In genomic region chr6:168034537-168034936, GRCh38 we compare ENCODE assay signal across 18 cellular contexts. TPM values are rescaled to one million over a fixed set of nuclear protein-coding genes. Genes with fewer than 3 reads are reported as not detected.
DNase-seq lines count a peak whose midpoint lies in the region; ATAC-seq and TF ChIP-seq lines count a peak whose summit lies in the region.
"Had no signal": no experiment of that assay in that cellular context is flagged by ENCODE, and none has a peak within 500 bp of the region (broad histone marks: within the 10 kb centered on the region; RNA-seq: fewer than 3 reads in every experiment).

No MANE protein-coding gene starts in this region.

- TF ChIP-seq CTCF in Panc1 (IDR thresholded peaks at IDR 0.05) (no peak), dorsolateral prefrontal cortex (IDR thresholded peaks at IDR 0.05 in 54 of 56, conservative IDR thresholded peaks at IDR 0.05 in 2 of 56; ENCODE audit: low read depth in 1 of 56, partially characterized antibody in 56 of 56) (no peak), lung (IDR thresholded peaks at IDR 0.05; ENCODE audit: control extremely low read depth, extremely low read depth) (no peak), testis (IDR thresholded peaks at IDR 0.05) (no peak)

- H3K4me2 ChIP-seq in Karpas-422 (ENCODE audit: low read depth, low read length, poor library complexity, severe bottlenecking), result no peak overlapping the region

- no peaks in the 10 kb centered on the region for H3K9me3 ChIP-seq in Panc1 (ENCODE audit: control insufficient read depth, insufficient read depth, low read depth, low read length)
- peaks cover 0 to 5% of the 10 kb centered on the region in 2 donors for H3K9me3 ChIP-seq in lung (ENCODE audit: control insufficient read depth in 2 of 2, insufficient read depth in 1 of 2, low read length in 1 of 2)
- no peaks in the 10 kb centered on the region for H3K9me3 ChIP-seq in testis
- 0 out of 2 replicates have a peak, but pooled peaks cover 3% of the 10 kb centered on the region for H3K9me3 ChIP-seq in Karpas-422 (ENCODE audit: low read length)

- in situ Hi-C loops in Panc1 (cut with HindIII; ENCODE audit: low pct_unique_long_range_greater_than_20kb, low sequenced_read_pairs), result no loop called here

- H3K4me1 ChIP-seq in Panc1 (ENCODE audit: control insufficient read depth, insufficient read depth, low read length), result peaks cover 28% of the 10 kb centered on the region
- H3K4me1 ChIP-seq in lung (ENCODE audit: control insufficient read depth in 2 of 2, insufficient read depth in 2 of 2, low read length in 2 of 2), result peaks cover 5 to 9% of the 10 kb centered on the region in 2 donors
- no peaks in the 10 kb centered on the region for H3K4me1 ChIP-seq in testis
- no peaks in the 10 kb centered on the region for H3K4me1 ChIP-seq in Karpas-422 (ENCODE audit: low read length)

- intact Hi-C loops in Panc1 (cut with micrococcal nuclease; ENCODE audit: unreplicated experiment), result no loop called here
- intact Hi-C loops in dorsolateral prefrontal cortex (cut with DNase I), result no loop called here
- intact Hi-C loops in testis (cut with DNase I; ENCODE audit: low total_unique reads), result no loop called here

- POLR2A ChIA-PET in Panc1 (lab: Charles Lee), result interaction anchor here (0.6 to 1.4 kb wide), 2 partner anchors 25 to 27 kb away, joined by 4 to 7 read pairs; no protein-coding TSS in a partner anchor

- DNase-seq in Panc1 (ENCODE audit: low read depth, low spot score) (no peak), dorsolateral prefrontal cortex (peak in 1 of 10 donors; percentile 37), lung (ENCODE audit: low spot score) (no peak), testis (peak; percentile 13), LoVo (ENCODE audit: low spot score) (no peak), Karpas-422 (no peak)
- DNase-seq: activated CD4-positive, alpha-beta T cell treated with anti-CD3 and anti-CD28 coated beads for 4 hours; activated naive CD8-positive, alpha-beta T cell treated with anti-CD3 and anti-CD28 coated beads, Interleukin-2, amount 50 U/mL, for 24 hours; cerebellar nuclear complex; NCI-H2107; NCI-H748 treated with DMSO at 0.1 percent for 48 hours; stimulated activated CD4-positive, alpha-beta T cell treated with anti-CD3 and anti-CD28 coated beads, Interleukin-15, amount 100 ng/mL, for 24 hours had no signal

- no peak overlapping the region for H2AFZ ChIP-seq in Karpas-422 (ENCODE audit: low read length)

- no peaks in the 10 kb centered on the region for H3K9me2 ChIP-seq in Karpas-422 (replicated peaks; ENCODE audit: insufficient read depth, low read length)

- peak overlapping the region; percentile 85 for H3K27ac ChIP-seq in Panc1 (ENCODE audit: low read length)
- H3K27ac ChIP-seq in dorsolateral prefrontal cortex, result peak overlapping the region in 52 of 59 donors; percentile 17 to 96 (median 84)
- peak overlapping the region; percentile 71 to 75 for H3K27ac ChIP-seq in lung (ENCODE audit: low read depth in 1 of 2, low read length in 1 of 2)
- no peak overlapping the region for H3K27ac ChIP-seq in testis
- no peak overlapping the region for H3K27ac ChIP-seq in Karpas-422 (ENCODE audit: low read length)

- no peaks in the 10 kb centered on the region for H3K79me2 ChIP-seq in Karpas-422 (ENCODE audit: low read length)

- H4K20me1 ChIP-seq in Karpas-422 (ENCODE audit: insufficient read depth, low read depth, low read length), result no peaks in the 10 kb centered on the region

- ATAC-seq in Panc1 (no peak), lung (ENCODE audit: insufficient read depth, low FRiP score) (no peak), HG03135 (IDR thresholded peaks at IDR 0.05; ENCODE audit: unreplicated experiment) (no peak)
- ATAC-seq: activated naive CD8-positive, alpha-beta T cell treated with anti-CD3 and anti-CD28 coated beads, Interleukin-2, amount 50 U/mL, for 24 hours; GM12878 had no signal

- CTCF ChIA-PET in Panc1 (lab: Charles Lee), result no interaction called here

- TF ChIP-seq POLR2A in testis (IDR thresholded peaks at IDR 0.05), result no peak

- no peaks in the 10 kb centered on the region for H3K27me3 ChIP-seq in Panc1 (ENCODE audit: control insufficient read depth, insufficient read depth, low read length)
- H3K27me3 ChIP-seq in dorsolateral prefrontal cortex, result peaks cover 0 to 4% (median 0%) of the 10 kb centered on the region in 45 donors
- no peaks in the 10 kb centered on the region for H3K27me3 ChIP-seq in lung (ENCODE audit: control insufficient read depth, insufficient read depth)
- no peaks in the 10 kb centered on the region for H3K27me3 ChIP-seq in testis
- 0 out of 2 replicates have a peak, but pooled peaks cover 3% of the 10 kb centered on the region for H3K27me3 ChIP-seq in Karpas-422 (ENCODE audit: low read length)

- WGBS in lung, 2 donors, result 94 to 97% methylated on average over 18 of the region's 18 CpGs
- 78 to 82% methylated on average over 18 of the region's 18 CpGs for WGBS in testis, 2 donors

- H3K9ac ChIP-seq in Karpas-422 (ENCODE audit: low read length), result no peak overlapping the region

- BruUV-seq in Panc1 (replicated peaks; lab: Mats Ljungman, UMichigan), result no TSS peak

- H3K36me3 ChIP-seq in Panc1 (ENCODE audit: control insufficient read depth, insufficient read depth, low read length), result no peaks in the 10 kb centered on the region
- no peaks in the 10 kb centered on the region for H3K36me3 ChIP-seq in lung (ENCODE audit: control insufficient read depth in 2 of 2, insufficient read depth in 2 of 2, low read length in 2 of 2)
- no peaks in the 10 kb centered on the region for H3K36me3 ChIP-seq in testis (ENCODE audit: low read depth, missing control alignments)
- H3K36me3 ChIP-seq in Karpas-422 (ENCODE audit: insufficient read depth, low read length), result no peaks in the 10 kb centered on the region

- H3K4me3 ChIP-seq in Panc1 (ENCODE audit: low read depth in 2 of 2, low read length in 2 of 2), result peak overlapping the region in 1 of 2 experiments; percentile 54; a peak in 1 of 4 replicates
- peak overlapping the region in 11 of 59 donors; percentile 51 to 68 (median 62) for H3K4me3 ChIP-seq in dorsolateral prefrontal cortex
- no peak overlapping the region for H3K4me3 ChIP-seq in lung
- H3K4me3 ChIP-seq in testis, result peak overlapping the region in 1 of 2 donors; percentile 26
- H3K4me3 ChIP-seq in Karpas-422 (ENCODE audit: low read length), result no peak overlapping the region
- H3K4me3 ChIP-seq: GM12878 had no signal

RNA-seq across cellular contexts. Expression of gene KIF25, which starts 37.1 kb away (rescaled TPM):
- total RNA-seq in Panc1 (2021; ENCODE audit: unreplicated experiment) (0.44 TPM), dorsolateral prefrontal cortex (10 to 100 TPM in 4 of 120 experiments, 1 to 10 TPM in 88, under 1 TPM in 24, not detected in 4; 0.30 to 16.3 (median 2.4) TPM), lung (1 to 10 TPM in 1 of 2 donors, under 1 TPM in 1; 0.46 to 5.3 TPM), testis (1 to 10 TPM; 1.6 to 5.0 TPM)
- 0.75 TPM for polyA plus RNA-seq in Panc1 (2012; ENCODE audit: insufficient read length)
- polyA plus RNA-seq in lung (under 1 TPM; 0.24 to 0.61 TPM), testis (ENCODE audit: insufficient read depth, low read depth, low replicate concordance) (1.1 TPM)
- not detected in 2 replicates for total RNA-seq in Karpas-422 (2014; rRNA removed; shearing (Covaris generic); ENCODE audit: low replicate concordance)
- total RNA-seq: esophagus mucosa; GM12878; T-helper 2 cell treated with Interferon-gamma antibody and Interleukin-4, amounts not matched to agents 100 ng/mL and 5 ng/mL, for 36 hours had no signal
- polyA plus RNA-seq: CD14-positive monocyte, GM12878 had no signal

RNA-seq across cellular contexts. Expression of gene FRMD1, which starts 44.5 kb away (rescaled TPM):
- 0.15 TPM for total RNA-seq in Panc1 (2021; ENCODE audit: unreplicated experiment)
- polyA plus RNA-seq in Panc1 (2012; ENCODE audit: insufficient read length), result not detected
- total RNA-seq in dorsolateral prefrontal cortex, result under 1 TPM in 5 of 120 experiments, not detected in 115; 0.10 to 0.58 (median 0.22) TPM
- total RNA-seq in lung, result 1 to 10 TPM in 1 of 2 donors, under 1 TPM in 1; 0.06 to 1.4 TPM
- under 1 TPM; 0.02 to 0.14 TPM for polyA plus RNA-seq in lung
- total RNA-seq in testis, result 10 to 100 TPM in 1 of 2 donors, 1 to 10 TPM in 1; 7.2 to 13.5 TPM
- polyA plus RNA-seq in testis (ENCODE audit: insufficient read depth, low read depth, low replicate concordance), result 8.0 TPM
- not detected in 2 replicates for total RNA-seq in Karpas-422 (2014; rRNA removed; shearing (Covaris generic); ENCODE audit: low replicate concordance)
- total RNA-seq: esophagus mucosa; GM12878; T-helper 2 cell treated with Interferon-gamma antibody and Interleukin-4, amounts not matched to agents 100 ng/mL and 5 ng/mL, for 36 hours; temporal lobe had no signal
- polyA plus RNA-seq: CD14-positive monocyte, GM12878 had no signal

Comparison
In these comparisons a context has a peak if more than half of its experiments do, and no peak if none do; other contexts are left out.
1. H3K27ac ChIP-seq: peak in Panc1 (single experiment), dorsolateral prefrontal cortex (52 of 59) and lung (2 of 2); none in testis (0 of 2) and Karpas-422 (single experiment).